ENCODE assay signal across 9 cellular contexts in the genomic region with DNA sequence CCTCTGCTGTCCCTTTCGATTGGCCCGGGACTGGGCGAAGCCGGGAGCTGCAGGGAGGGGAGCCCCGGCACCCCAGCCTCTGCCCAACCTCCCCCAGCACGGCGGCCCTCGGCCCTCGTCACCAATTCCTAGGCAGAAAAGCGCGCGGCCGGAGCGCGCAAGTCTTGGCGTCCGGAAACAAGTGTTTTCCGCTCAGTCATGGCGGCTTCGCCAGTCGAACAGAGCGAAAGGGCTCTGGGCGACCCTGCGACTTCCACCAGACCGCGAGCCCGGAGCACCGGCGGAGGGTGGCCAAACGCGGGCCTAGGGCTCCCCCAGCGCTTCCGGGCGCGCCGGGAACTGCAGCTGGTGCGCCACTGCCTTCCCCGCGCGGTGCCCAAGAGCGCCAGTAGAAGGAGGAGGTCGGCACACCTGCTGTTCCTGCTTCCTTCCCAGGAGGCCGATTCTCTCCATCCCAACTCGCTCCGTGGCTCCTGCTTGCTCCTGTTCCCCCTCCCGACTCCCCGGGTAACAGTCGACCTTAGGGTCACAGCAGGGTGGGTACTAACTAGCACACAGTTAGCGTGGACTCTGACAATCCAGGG.
DNase-seq lines count a peak whose midpoint lies in the region; ATAC-seq and TF ChIP-seq lines count a peak whose summit lies in the region.
"Had no signal": no experiment of that assay in that cellular context is flagged by ENCODE, and none has a peak within 500 bp of the region (broad histone marks: within the 10 kb centered on the region; RNA-seq: fewer than 3 reads in every experiment).

No MANE protein-coding gene starts in this region.

- no peaks in the 10 kb centered on the region for H3K4me1 ChIP-seq in Panc1 (ENCODE audit: control insufficient read depth, insufficient read depth, low read length)
- H3K4me1 ChIP-seq in ectodermal cell (ENCODE audit: control insufficient read depth, insufficient read depth, low read length), result no peaks in the 10 kb centered on the region
- no peaks in the 10 kb centered on the region for H3K4me1 ChIP-seq in thoracic aorta (ENCODE audit: control insufficient read depth in 1 of 2, low read depth in 2 of 2)

- WGBS in ectodermal cell, 2 experiments, result 0% methylated on average over 49 of the region's 49 CpGs

- H3K27me3 ChIP-seq in Panc1 (ENCODE audit: control insufficient read depth, insufficient read depth, low read length) (no peaks in the 10 kb centered on the region; the same call in 1 of the 2 replicates), ectodermal cell (ENCODE audit: control insufficient read depth, insufficient read depth, low read length, poor library complexity, severe bottlenecking) (peaks cover under 1% of the 10 kb centered on the region), thoracic aorta (replicated peaks; ENCODE audit: insufficient read depth) (no peaks in the 10 kb centered on the region)

- intact Hi-C loops in Panc1 (cut with micrococcal nuclease; ENCODE audit: unreplicated experiment), result no loop called here

- in situ Hi-C loops in Panc1 (cut with HindIII; ENCODE audit: low pct_unique_long_range_greater_than_20kb, low sequenced_read_pairs), result no loop called here

- H3K9me3 ChIP-seq in Panc1 (ENCODE audit: control insufficient read depth, insufficient read depth, low read depth, low read length), result no peaks in the 10 kb centered on the region
- no peaks in the 10 kb centered on the region for H3K9me3 ChIP-seq in ectodermal cell (ENCODE audit: control insufficient read depth, low read length)
- H3K9me3 ChIP-seq in thoracic aorta, result no peaks in the 10 kb centered on the region

- ATAC-seq in GM19328 (IDR thresholded peaks at IDR 0.05; ENCODE audit: unreplicated experiment) (peak; percentile 74), HG03378 (IDR thresholded peaks at IDR 0.05; ENCODE audit: unreplicated experiment) (peak; percentile 82), Panc1 (peak; percentile 92), thoracic aorta (ENCODE audit: insufficient number of reproducible peaks, low FRiP score, low read depth) (no peak)
- ATAC-seq: naive thymus-derived CD4-positive, alpha-beta T cell had no signal

- CTCF ChIA-PET in Panc1 (lab: Charles Lee), result no interaction called here

- TF ChIP-seq CTCF in Panc1 (IDR thresholded peaks at IDR 0.05), result peak; percentile 79
- TF ChIP-seq CTCF in thoracic aorta (IDR thresholded peaks at IDR 0.05), result peak; percentile 34

- no TSS peak for BruUV-seq in Panc1 (replicated peaks; lab: Mats Ljungman, UMichigan)

- H3K4me3 ChIP-seq in Panc1 (ENCODE audit: low read depth in 2 of 2, low read length in 2 of 2), result peak overlapping the region; percentile 54 to 65
- peak overlapping the region; percentile 49 for H3K4me3 ChIP-seq in ectodermal cell (ENCODE audit: insufficient read depth, low read depth, low read length)
- H3K4me3 ChIP-seq in thoracic aorta, result peak overlapping the region; percentile 67

- H3K27ac ChIP-seq in Panc1 (ENCODE audit: low read length), result 0 out of 2 replicates have a peak overlapping the region, but pooled peaks have one; percentile 9
- no peak overlapping the region for H3K27ac ChIP-seq in ectodermal cell (ENCODE audit: insufficient read depth, low read depth, low read length, poor library complexity, severe bottlenecking)
- no peak overlapping the region for H3K27ac ChIP-seq in thoracic aorta

- no peaks in the 10 kb centered on the region for H3K36me3 ChIP-seq in Panc1 (ENCODE audit: control insufficient read depth, insufficient read depth, low read length)
- H3K36me3 ChIP-seq in ectodermal cell (ENCODE audit: control insufficient read depth, insufficient read depth, low read length), result no peaks in the 10 kb centered on the region
- H3K36me3 ChIP-seq in thoracic aorta, result no peaks in the 10 kb centered on the region

- peak; percentile 64 for DNase-seq in Ammon's horn (ENCODE audit: low spot score)
- DNase-seq in Panc1 (ENCODE audit: low read depth, low spot score), result no peak
- DNase-seq in lung microvascular endothelial cell (ENCODE audit: low read depth in 2 of 2), result peak; percentile 29 to 65
- no peak for DNase-seq in thoracic aorta (ENCODE audit: low spot score)
- no peak for DNase-seq in stimulated activated naive CD4-positive, alpha-beta T cell (lab: John Stamatoyannopoulos, UW)

- POLR2A ChIA-PET in Panc1 (lab: Charles Lee), result no interaction called here

Comparison
In these comparisons a context has a peak if more than half of its experiments do, and no peak if none do; other contexts are left out.
1. DNase-seq: peak in Ammon's horn (single experiment) and lung microvascular endothelial cell (2 of 2); none in Panc1 (single experiment), thoracic aorta (single experiment) and stimulated activated naive CD4-positive, alpha-beta T cell (0 of 6).
2. Peak in every context shown above with its lines, with median percentiles within 50 percentile points of each other: H3K4me3 ChIP-seq.